Comparison of ENCODE assay signal across 1 cellular context in genomic region chr9:128152781-128153116, GRCh38.
TF ChIP-seq lines count a peak whose summit lies in the region.

No MANE protein-coding gene starts in this region.

TF ChIP-seq in HepG2, 621 proteins besides CTCF, POLR2A, EP300 and RAD21:
- peak; percentile 54 for TF ChIP-seq ZNF687 (CRISPR knock-in tag; IDR thresholded peaks at IDR 0.05)
- no peak for TF ChIP-seq REPIN1 (CRISPR knock-in tag; IDR thresholded peaks at IDR 0.05; ENCODE audit: borderline replicate concordance, low read depth)
- no peak for TF ChIP-seq TBX2 (CRISPR knock-in tag; IDR thresholded peaks at IDR 0.05; ENCODE audit: borderline replicate concordance)
- TF ChIP-seq EZH2 (conservative IDR thresholded peaks at IDR 0.05; ENCODE audit: low read depth, low read length) = no peak
- no peak for TF ChIP-seq KLF16 (CRISPR knock-in tag; IDR thresholded peaks at IDR 0.05)
- TF ChIP-seq ZNF781 (CRISPR knock-in tag; IDR thresholded peaks at IDR 0.05; ENCODE audit: borderline replicate concordance, not compliant biosample characterization) = no peak
- TF ChIP-seq RXRB (CRISPR knock-in tag; IDR thresholded peaks at IDR 0.05; ENCODE audit: borderline replicate concordance) = no peak
- TF ChIP-seq SRY (CRISPR knock-in tag; IDR thresholded peaks at IDR 0.05) = no peak
- no peak for TF ChIP-seq GFI1 (CRISPR knock-in tag; IDR thresholded peaks at IDR 0.05; ENCODE audit: borderline replicate concordance)
- TF ChIP-seq TFDP2 (CRISPR knock-in tag; IDR thresholded peaks at IDR 0.05) = no peak
- no peak for TF ChIP-seq ZSCAN12 (CRISPR knock-in tag; IDR thresholded peaks at IDR 0.05)
- TF ChIP-seq NFE2 (CRISPR knock-in tag; IDR thresholded peaks at IDR 0.05) = no peak
- 0 out of 2 replicates have a peak, but pooled peaks have one; percentile 6 for TF ChIP-seq ZNF263 (CRISPR knock-in tag; IDR thresholded peaks at IDR 0.05)
- TF ChIP-seq CC2D1A (CRISPR knock-in tag; IDR thresholded peaks at IDR 0.05) = no peak
- peak; percentile 49; the same call in 1 of the 2 replicates for TF ChIP-seq ZFX (CRISPR knock-in tag; IDR thresholded peaks at IDR 0.05; ENCODE audit: low read depth)
- no peak for TF ChIP-seq ZNF816 (CRISPR knock-in tag; IDR thresholded peaks at IDR 0.05; ENCODE audit: borderline replicate concordance)
- TF ChIP-seq ZNF564 (CRISPR knock-in tag; IDR thresholded peaks at IDR 0.05) = no peak
- no peak for TF ChIP-seq CHD2 (IDR thresholded peaks at IDR 0.05; ENCODE audit: low read depth, low read length)
- peak; percentile 93 for TF ChIP-seq ZNF12 (CRISPR knock-in tag; IDR thresholded peaks at IDR 0.05)
- no peak for TF ChIP-seq NBN (conservative IDR thresholded peaks at IDR 0.05)
- TF ChIP-seq HNF4A (CRISPR knock-in tag; IDR thresholded peaks at IDR 0.05) = 0 out of 2 replicates have a peak, but pooled peaks have one; percentile 12
- TF ChIP-seq NCOA2 (CRISPR knock-in tag; IDR thresholded peaks at IDR 0.05) = no peak
- no peak for TF ChIP-seq CENPBD1 (CRISPR knock-in tag; IDR thresholded peaks at IDR 0.05; ENCODE audit: borderline replicate concordance, low read depth)
- 0 out of 2 replicates have a peak, but pooled peaks have one; percentile 27 for TF ChIP-seq ZNF646 (CRISPR knock-in tag; IDR thresholded peaks at IDR 0.05)
